18 cellular contexts compared by ENCODE assay signal in the genomic region with DNA sequence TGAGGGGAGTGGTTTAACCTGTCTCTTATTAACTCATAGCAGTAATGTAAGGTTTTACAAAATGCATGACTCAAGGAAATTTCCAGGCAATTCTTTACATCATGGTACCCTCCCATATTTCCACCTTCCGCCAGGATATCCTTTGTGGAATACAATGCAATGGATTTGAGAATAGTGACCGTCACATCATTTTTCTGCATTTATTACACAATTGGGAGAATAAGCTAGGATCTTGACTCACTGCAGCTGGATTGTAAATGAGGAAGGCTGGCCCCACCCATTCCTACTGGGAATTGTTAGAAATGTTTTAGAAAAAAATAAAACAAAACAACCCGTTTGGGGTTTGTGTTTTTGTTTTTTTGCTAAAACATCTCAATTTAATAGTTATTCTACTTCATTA.
"Had no signal": no experiment of that assay in that cellular context is flagged by ENCODE, and none has a peak within 500 bp of the region (broad histone marks: within the 10 kb centered on the region; RNA-seq: fewer than 3 reads in every experiment).

No MANE protein-coding gene starts in this region.

- H3K4me2 ChIP-seq: hepatocyte, smooth muscle cell had no signal

- ATAC-seq: foreskin keratinocyte, left colon, mucosa of descending colon, natural killer cell had no signal

- FAIRE-seq: endothelial cell of umbilical vein, kidney had no signal

- H3K36me3 ChIP-seq: right atrium auricular region, sigmoid colon, tibial artery, upper lobe of left lung, uterus had no signal

- H3K4me3 ChIP-seq: hepatocyte, mucosa of descending colon, right atrium auricular region, sigmoid colon, smooth muscle cell, tibial artery, upper lobe of left lung, uterus had no signal

- H3K4me1 ChIP-seq: foreskin keratinocyte, right atrium auricular region, sigmoid colon, tibial artery, upper lobe of left lung, uterus had no signal

- H3K27me3 ChIP-seq: foreskin keratinocyte, hepatocyte, right atrium auricular region, sigmoid colon, tibial artery, upper lobe of left lung, uterus had no signal

- H3K27ac ChIP-seq: foreskin keratinocyte, hepatocyte, right atrium auricular region, sigmoid colon, tibial artery, upper lobe of left lung, uterus had no signal

- H3K9me3 ChIP-seq: mucosa of descending colon, sigmoid colon, tibial artery, uterus had no signal

- H3K79me2 ChIP-seq: hepatocyte had no signal

- DNase-seq: endodermal cell; foreskin keratinocyte; head of caudate nucleus; kidney; left colon; mucosa of descending colon; natural killer cell; posterior cingulate gyrus; sigmoid colon; stimulated activated CD4-positive, alpha-beta T cell treated with anti-CD3 and anti-CD28 coated beads, Interleukin-2, amount 100 ng/mL, for 48 hours; stimulated activated naive CD4-positive, alpha-beta T cell treated with Interleukin-2 at 50 U/mL for 16 hours; tibial artery; upper lobe of left lung; uterus had no signal

- H2AFZ ChIP-seq: hepatocyte had no signal
